In genomic region chr6:122789078-122789861, GRCh38 we compare ENCODE assay signal across 8 cellular contexts. TPM values are rescaled to one million over a fixed set of nuclear protein-coding genes. Genes with fewer than 3 reads are reported as not detected.
DNase-seq lines count a peak whose midpoint lies in the region; ATAC-seq and TF ChIP-seq lines count a peak whose summit lies in the region.

Gene SMPDL3A, plus strand, starts transcription at chr6:122789258. Its CDS starts 89 bp downstream, at chr6:122789347.

- ATAC-seq in HG02642 (IDR thresholded peaks at IDR 0.05; ENCODE audit: poor library complexity, unreplicated experiment) (peak; percentile 74), left colon (peak; percentile 70)

- peak within 1 kb of the TSS; percentile 86 for H2AFZ ChIP-seq in SU-DHL-6 (ENCODE audit: low read depth, low read length, severe bottlenecking)

- peak within 1 kb of the TSS; percentile 52 for H3K4me2 ChIP-seq in SU-DHL-6 (ENCODE audit: low read depth, low read length, poor library complexity, severe bottlenecking)

- no peaks in the 10 kb centered on the region for H3K9me3 ChIP-seq in SU-DHL-6 (ENCODE audit: insufficient read depth, low read length)

- H3K9ac ChIP-seq in SU-DHL-6 (ENCODE audit: low read length), result peak within 1 kb of the TSS; percentile 45

- intact Hi-C loops in left colon (cut with DNase I, micrococcal nuclease), result no loop called here

- no peaks in the 10 kb centered on the region for H3K27me3 ChIP-seq in SU-DHL-6 (ENCODE audit: low read length)

- no peaks in the 10 kb centered on the region for H3F3A ChIP-seq in SU-DHL-6 (ENCODE audit: insufficient read depth)

- TF ChIP-seq CTCF in GM12874 (IDR thresholded peaks at IDR 0.05; ENCODE audit: insufficient read depth, low read depth, low read length) (peak; percentile 43; the same call in 1 of the 2 replicates), SU-DHL-6 (IDR thresholded peaks at IDR 0.05; ENCODE audit: insufficient read depth, low read length, poor library complexity, severe bottlenecking) (peak; percentile 44)

- DNase-seq in 8988T, result peak; percentile 55
- DNase-seq in NCI-H1092 (lab: John Stamatoyannopoulos, UW), result peak; percentile 58
- DNase-seq in dedifferentiated amniotic fluid mesenchymal stem cell (ENCODE audit: extremely low spot score), result peak; percentile 82
- peak; percentile 75 to 84 for DNase-seq in left colon
- DNase-seq in stimulated activated CD8-positive, alpha-beta memory T cell treated with anti-CD3 and anti-CD28 coated beads, Interleukin-4, amount 100 ng/mL, for 24 hours (ENCODE audit: low read depth), result peak; percentile 12

- no peaks in the 10 kb centered on the region for H3K9me2 ChIP-seq in SU-DHL-6 (replicated peaks; ENCODE audit: insufficient read depth, low read length)

- H3K36me3 ChIP-seq in SU-DHL-6 (ENCODE audit: low read length), result no peaks in the 10 kb centered on the region

- H3K4me3 ChIP-seq in SU-DHL-6 (ENCODE audit: insufficient read depth, low read length, poor library complexity, severe bottlenecking), result peak within 1 kb of the TSS; percentile 52

- H3K79me2 ChIP-seq in SU-DHL-6 (ENCODE audit: insufficient read depth, low read length), result no peaks in the 10 kb centered on the region

- H3K27ac ChIP-seq in SU-DHL-6 (ENCODE audit: low read depth, low read length), result no peak within 1 kb of the TSS

- H4K20me1 ChIP-seq in SU-DHL-6 (ENCODE audit: low read depth, low read length), result no peaks in the 10 kb centered on the region

RNA-seq across cellular contexts. Expression of gene SMPDL3A, which starts in this region (rescaled TPM):
- 100 to 1,000 TPM; 129 to 186 TPM for total RNA-seq in left colon

Comparison
In these comparisons a context has a peak if more than half of its experiments do, and no peak if none do; other contexts are left out.
1. DNase-seq: peak in every context shown above with its lines; median percentile 82 in dedifferentiated amniotic fluid mesenchymal stem cell; 80 in left colon; 58 in NCI-H1092; 55 in 8988T; 12 in stimulated activated CD8-positive, alpha-beta memory T cell treated with anti-CD3 and anti-CD28 coated beads, Interleukin-4, amount 100 ng/mL, for 24 hours.